Comparison of ENCODE assay signal across 12 cellular contexts in the genomic region with DNA sequence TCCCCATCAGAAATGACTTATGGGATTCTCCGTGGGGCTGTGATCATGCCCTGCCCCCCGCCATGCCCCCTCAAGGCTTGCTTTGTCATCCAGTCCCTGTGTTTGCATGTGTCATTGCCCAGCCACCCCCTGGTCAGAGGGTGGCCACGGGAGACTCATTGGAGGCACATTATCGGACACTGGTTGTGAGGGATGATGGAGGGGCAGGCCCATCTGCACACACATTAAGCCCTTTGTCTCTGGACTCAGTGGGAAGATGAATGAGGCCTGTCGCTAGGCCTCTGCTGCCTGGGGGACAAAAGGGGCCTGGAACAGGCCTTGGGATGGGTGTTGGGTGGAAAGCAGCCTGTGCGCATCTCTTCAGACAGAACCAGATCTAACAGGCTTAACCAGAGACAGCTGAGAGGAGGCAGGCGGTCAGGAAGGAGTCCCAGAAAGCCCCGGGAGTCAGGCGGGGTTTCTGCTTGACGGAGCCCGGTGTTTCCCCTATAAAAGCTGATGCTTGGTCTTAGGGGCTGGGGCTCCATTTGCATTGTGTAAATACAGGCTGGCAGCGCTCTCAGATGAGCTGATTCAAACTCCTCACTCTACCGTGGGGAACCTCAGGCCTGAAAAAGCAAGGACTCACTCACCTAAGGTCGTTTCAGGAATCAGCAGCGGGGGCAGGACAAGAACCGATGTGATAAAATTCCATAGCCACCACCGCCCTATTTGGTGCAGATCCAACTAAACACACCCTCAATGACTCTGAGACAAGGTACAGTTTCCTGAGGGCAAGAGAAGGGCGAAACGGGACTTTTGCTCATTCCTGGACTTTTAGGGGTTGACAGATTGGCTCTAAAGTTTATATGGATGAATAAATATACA. TPM values are rescaled to one million over a fixed set of nuclear protein-coding genes. Genes with fewer than 3 reads are reported as not detected.
A peak's percentile ranks its signal among the peaks of the same experiment; 100 is the strongest.
DNase-seq lines count a peak whose midpoint lies in the region; ATAC-seq, FAIRE-seq and TF ChIP-seq lines count a peak whose summit lies in the region.
"Had no signal": no experiment of that assay in that cellular context is flagged by ENCODE, and none has a peak within 500 bp of the region (broad histone marks: within the 10 kb centered on the region; RNA-seq: fewer than 3 reads in every experiment).

No MANE protein-coding gene starts in this region.

- CTCF ChIA-PET in A673 (lab: Charles Lee) (interaction anchor here (0.6 to 1.1 kb wide), 2 partner anchors 99 to 154 kb away, joined by 4 to 8 read pairs; no protein-coding TSS in a partner anchor), GM12878 (lab: Yijun Ruan, JAX) (interaction anchor here (0.7 to 2.3 kb wide), 10 partner anchors 7 to 121 kb away, joined by 3 to 14 read pairs (median 4); a partner anchor contains a TSS)

- WGBS in GM12878 (ENCODE audit: insufficient coverage, insufficient replicate concordance, low lambda C conversion rate, missing lambda C conversion rate), result 37% methylated on average over 19 of the region's 19 CpGs

- peaks cover 12% of the 10 kb centered on the region for H3K4me1 ChIP-seq in A673 (ENCODE audit: insufficient read depth, low read length, poor library complexity, severe bottlenecking)
- H3K4me1 ChIP-seq in GM12878 (ENCODE audit: control insufficient read depth, insufficient read depth, low read length), result no peaks in the 10 kb centered on the region; the same call in 1 of the 2 replicates
- H3K4me1 ChIP-seq: body of pancreas had no signal

- no peaks in the 10 kb centered on the region for H4K20me1 ChIP-seq in GM12878 (ENCODE audit: control insufficient read depth, insufficient read depth)

- H3K4me2 ChIP-seq in GM12878 (ENCODE audit: control insufficient read depth, insufficient read depth), result no peak overlapping the region

- DNase-seq in A673 (ENCODE audit: low spot score), result peak; percentile 28
- DNase-seq in GM12878 (ENCODE audit: low read depth, low spot score), result no peak
- DNase-seq in middle frontal gyrus (ENCODE audit: extremely low spot score, low spot score), result peak; percentile 13
- DNase-seq in activated gamma-delta T cell treated with Interleukin-2 at 50 U/mL for 16 hours, result no peak
- no peak for DNase-seq in G401 (ENCODE audit: low spot score)
- DNase-seq: activated CD4-positive, alpha-beta memory T cell treated with anti-CD3 and anti-CD28 coated beads for 36 hours; body of pancreas had no signal

- RAD21 ChIA-PET in GM12878 (lab: Charles Lee; ENCODE audit: unreplicated experiment), result interaction anchor here (0.6 to 2.2 kb wide), 4 partner anchors 11 to 108 kb away, joined by 3 to 8 read pairs (median 5); no protein-coding TSS in a partner anchor

- no peaks in the 10 kb centered on the region for H3K36me3 ChIP-seq in A673 (ENCODE audit: insufficient read depth, low read length, poor library complexity, severe bottlenecking)
- no peaks in the 10 kb centered on the region for H3K36me3 ChIP-seq in GM12878 (ENCODE audit: control insufficient read depth in 2 of 2, insufficient read depth in 2 of 2, low read length in 1 of 2)

- no peak for TF ChIP-seq CTCF in A673 (conservative IDR thresholded peaks at IDR 0.05; ENCODE audit: low read depth, low read length)
- no peak for TF ChIP-seq CTCF in GM12878 (IDR thresholded peaks at IDR 0.05 in 2 of 3, conservative IDR thresholded peaks at IDR 0.05 in 1 of 3; ENCODE audit: control insufficient read depth in 2 of 3, extremely low read depth in 1 of 3, insufficient read depth in 1 of 3, low read depth in 3 of 3, low read length in 3 of 3)

- in situ Hi-C loops in GM12878 (cut with MboI), result loop anchor here (10.0 kb wide), 1 partner anchor 98 kb away; no protein-coding TSS in a partner anchor
- in situ Hi-C loops in G401 (cut with HindIII; ENCODE audit: low sequenced_read_pairs), result no loop called here

- H3K4me3 ChIP-seq in A673 (ENCODE audit: low read depth, low read length, poor library complexity, severe bottlenecking) (no peak overlapping the region), GM12878 (no peak overlapping the region)
- H3K4me3 ChIP-seq: body of pancreas had no signal

- peak overlapping the region; percentile 53 for H2AFZ ChIP-seq in GM12878 (ENCODE audit: control insufficient read depth, low read depth, low read length)

- intact Hi-C loops in A673 (cut with micrococcal nuclease; ENCODE audit: unreplicated experiment) (no loop called here), GM12878 (cut with micrococcal nuclease; ENCODE audit: unreplicated experiment) (no loop called here)

- no peak for FAIRE-seq in GM12878 (lab: Jason Lieb, UNC)

- TF ChIP-seq RAD21 in GM12878 (IDR thresholded peaks at IDR 0.05; ENCODE audit: insufficient read depth, low read depth, low read length), result no peak

- SMC1A ChIA-PET in GM12878 (lab: Charles Lee; ENCODE audit: uncharacterized antibody, unreplicated experiment), result interaction anchor here (1.2 to 3.5 kb wide), 3 partner anchors 41 to 106 kb away, joined by 3 to 10 read pairs (median 4); no protein-coding TSS in a partner anchor

- POLR2A ChIA-PET in A673 (lab: Charles Lee; ENCODE audit: low non-redundant PET), result no interaction called here
- POLR2A ChIA-PET in GM12878 (lab: Charles Lee), result no interaction called here

- peak; percentile 70 for ATAC-seq in HG02610 (IDR thresholded peaks at IDR 0.05; ENCODE audit: unreplicated experiment)
- peak; percentile 80 for ATAC-seq in GM12878
- no peak for ATAC-seq in GM19452 (IDR thresholded peaks at IDR 0.05; ENCODE audit: unreplicated experiment)
- no peak for ATAC-seq in HG02840 (IDR thresholded peaks at IDR 0.05; ENCODE audit: low FRiP score, unreplicated experiment)
- ATAC-seq: body of pancreas had no signal

- no peak for TF ChIP-seq POLR2A in GM12878 (IDR thresholded peaks at IDR 0.05; ENCODE audit: low read depth, low read length)

- H3K27me3 ChIP-seq in A673 (replicated peaks; ENCODE audit: insufficient read depth, low read depth, low read length, poor library complexity), result no peaks in the 10 kb centered on the region
- H3K27me3 ChIP-seq in GM12878 (replicated peaks in 1 of 2; ENCODE audit: control insufficient read depth in 2 of 2, insufficient read depth in 2 of 2, low read length in 1 of 2), result no peaks in the 10 kb centered on the region
- H3K27me3 ChIP-seq: body of pancreas had no signal

- TF ChIP-seq EP300 in GM12878 (IDR thresholded peaks at IDR 0.05; ENCODE audit: borderline replicate concordance in 1 of 2, control insufficient read depth in 1 of 2, low read depth in 2 of 2, low read length in 2 of 2), result no peak

- H3K27ac ChIP-seq in A673 (ENCODE audit: low read depth, low read length, poor library complexity, severe bottlenecking) (peak overlapping the region; percentile 37), GM12878 (ENCODE audit: control insufficient read depth, insufficient read depth) (no peak overlapping the region)
- H3K27ac ChIP-seq: body of pancreas had no signal

- H3K9ac ChIP-seq in GM12878 (ENCODE audit: control insufficient read depth, insufficient read depth, low read length), result no peak overlapping the region

- no TSS peak for BruUV-seq in A673 (replicated peaks; lab: Mats Ljungman, UMichigan)
- BruUV-seq in GM12878 (replicated peaks; lab: Mats Ljungman, UMichigan), result no TSS peak

- no peaks in the 10 kb centered on the region for H3K9me3 ChIP-seq in A673 (ENCODE audit: low read depth, low read length, poor library complexity, severe bottlenecking)
- H3K9me3 ChIP-seq in GM12878 (replicated peaks; ENCODE audit: control insufficient read depth, insufficient read depth, low read length), result no peaks in the 10 kb centered on the region
- H3K9me3 ChIP-seq: body of pancreas had no signal

- no peaks in the 10 kb centered on the region for H3K79me2 ChIP-seq in GM12878 (ENCODE audit: control insufficient read depth, insufficient read depth, low read length)

RNA-seq across cellular contexts. Expression of a gene that starts 17.0 kb away (rescaled TPM):
- 55.5 and 57.9 TPM in 2 replicates for total RNA-seq in A673 (2021)
- 80.5 and 85.3 TPM in 2 replicates for total RNA-seq in GM12878 (2013; cell fraction: nucleolus; rRNA removed)
- 106 and 118 TPM in 2 replicates for total RNA-seq in GM12878 (2014; rRNA removed)
- total RNA-seq in GM12878 (2014; rRNA removed; fragmentation: Illumina TruSeq; extraction: Trizol), result 117 and 122 TPM in 2 replicates
- 57.0 and 60.0 TPM in 2 replicates for total RNA-seq in GM12878 (2021)
- polyA plus RNA-seq in GM12878 (2011; ENCODE audit: low read depth), result 77.8 TPM
- polyA plus RNA-seq in GM12878 (2011; rRNA removed), result 135 and 155 TPM in 2 replicates
- polyA plus RNA-seq in GM12878 (2011; cell fraction: cytosol; rRNA removed), result 107 and 110 TPM in 2 replicates
- 89.2 and 90.1 TPM in 2 replicates for polyA plus RNA-seq in GM12878 (2011; cell fraction: nucleus; rRNA removed)
- polyA plus RNA-seq in GM12878 (2012), result 43.7 and 44.2 TPM in 2 replicates
- 95.7 and 120 TPM in 2 replicates for polyA plus RNA-seq in GM12878 (2014; fragmentation: Illumina TruSeq; extraction: Trizol)
- 100 to 1,000 TPM; 214 to 288 TPM for polyA plus RNA-seq in GM12878 (2014; fragmentation: Nextera tagmentation; extraction: Ambion mirVana)
- 91.1 and 97.2 TPM in 2 replicates for polyA plus RNA-seq in GM12878 (2014; rRNA removed)
- 100 to 1,000 TPM; 174 to 189 TPM for polyA plus RNA-seq in GM12878 (2016; fragmentation: Nextera tagmentation; extraction: Ambion mirVana)
- 82.2 and 87.5 TPM in 2 replicates for polyA minus RNA-seq in GM12878 (2011; rRNA and poly(A)+ RNA removed)
- polyA minus RNA-seq in GM12878 (2011; cell fraction: cytosol; rRNA and poly(A)+ RNA removed), result 21.5 and 29.4 TPM in 2 replicates
- 22.7 and 24.3 TPM in 2 replicates for polyA minus RNA-seq in GM12878 (2011; cell fraction: nucleus; rRNA and poly(A)+ RNA removed)
- 484 and 486 TPM in 2 replicates for total RNA-seq in G401 (2014; rRNA removed; shearing (Covaris generic))

RNA-seq across cellular contexts. Expression of a gene that starts 23.7 kb away (rescaled TPM):
- 57.1 and 61.2 TPM in 2 replicates for total RNA-seq in A673 (2021)
- not detected in 2 replicates for total RNA-seq in GM12878 (2013; cell fraction: nucleolus; rRNA removed)
- not detected in 2 replicates for total RNA-seq in GM12878 (2014; rRNA removed)
- not detected in 2 replicates for total RNA-seq in GM12878 (2014; rRNA removed; fragmentation: Illumina TruSeq; extraction: Trizol)
- total RNA-seq in GM12878 (2021), result 0.37 and 0.41 TPM in 2 replicates
- not detected for polyA plus RNA-seq in GM12878 (2011; ENCODE audit: low read depth)
- not detected in 2 replicates for polyA plus RNA-seq in GM12878 (2011; rRNA removed)
- polyA plus RNA-seq in GM12878 (2011; cell fraction: cytosol; rRNA removed), result not detected in 2 replicates
- polyA plus RNA-seq in GM12878 (2011; cell fraction: nucleus; rRNA removed), result not detected in 2 replicates
- 0.48 TPM in 1 of 2 replicates, not detected in the other for polyA plus RNA-seq in GM12878 (2012)
- polyA plus RNA-seq in GM12878 (2014; fragmentation: Illumina TruSeq; extraction: Trizol), result not detected in 2 replicates
- not detected for polyA plus RNA-seq in GM12878 (2014; fragmentation: Nextera tagmentation; extraction: Ambion mirVana)
- not detected in 2 replicates for polyA plus RNA-seq in GM12878 (2014; rRNA removed)
- under 1 TPM in 1 of 2 experiments, not detected in 1; 0.21 TPM for polyA plus RNA-seq in GM12878 (2016; fragmentation: Nextera tagmentation; extraction: Ambion mirVana)
- polyA minus RNA-seq in GM12878 (2011; rRNA and poly(A)+ RNA removed), result not detected in 2 replicates
- not detected in 2 replicates for polyA minus RNA-seq in GM12878 (2011; cell fraction: cytosol; rRNA and poly(A)+ RNA removed)
- not detected in 2 replicates for polyA minus RNA-seq in GM12878 (2011; cell fraction: nucleus; rRNA and poly(A)+ RNA removed)
- not detected in 2 replicates for total RNA-seq in G401 (2014; rRNA removed; shearing (Covaris generic))
- total RNA-seq: activated CD4-positive, alpha-beta memory T cell treated with anti-CD3 and anti-CD28 coated beads for 36 hours; glomerular endothelial cell; pulmonary artery endothelial cell had no signal

RNA-seq across cellular contexts. Expression of a gene that starts 52.1 kb away (rescaled TPM):
- total RNA-seq in A673 (2021) (12.0 and 15.7 TPM in 2 replicates), GM12878 (2014; rRNA removed) (4.6 and 4.7 TPM in 2 replicates), GM12878 (2014; rRNA removed; fragmentation: Illumina TruSeq; extraction: Trizol) (3.7 TPM in 2 replicates), GM12878 (2021) (5.9 and 6.4 TPM in 2 replicates)
- total RNA-seq in GM12878 (2013; cell fraction: nucleolus; rRNA removed), result 9.0 and 11.7 TPM in 2 replicates
- polyA plus RNA-seq in GM12878 (2011; ENCODE audit: low read depth), result 3.6 TPM
- polyA plus RNA-seq in GM12878 (2011; rRNA removed) (0.01 and 0.07 TPM in 2 replicates), GM12878 (2014; fragmentation: Illumina TruSeq; extraction: Trizol) (7.2 and 8.5 TPM in 2 replicates), GM12878 (2014; fragmentation: Nextera tagmentation; extraction: Ambion mirVana) (1 to 10 TPM; 1.2 to 2.2 TPM), GM12878 (2014; rRNA removed) (9.8 and 10.4 TPM in 2 replicates), GM12878 (2016; fragmentation: Nextera tagmentation; extraction: Ambion mirVana) (1 to 10 TPM; 3.7 to 4.4 TPM)
- polyA plus RNA-seq in GM12878 (2011; cell fraction: cytosol; rRNA removed), result not detected in 2 replicates
- not detected in 2 replicates for polyA plus RNA-seq in GM12878 (2011; cell fraction: nucleus; rRNA removed)
- 3.4 and 3.9 TPM in 2 replicates for polyA plus RNA-seq in GM12878 (2012)
- not detected in 2 replicates for polyA minus RNA-seq in GM12878 (2011; rRNA and poly(A)+ RNA removed)
- 3.6 and 4.4 TPM in 2 replicates for polyA minus RNA-seq in GM12878 (2011; cell fraction: cytosol; rRNA and poly(A)+ RNA removed)
- polyA minus RNA-seq in GM12878 (2011; cell fraction: nucleus; rRNA and poly(A)+ RNA removed), result 0.12 and 0.77 TPM in 2 replicates
- not detected in 2 replicates for total RNA-seq in G401 (2014; rRNA removed; shearing (Covaris generic))

Comparison
In these comparisons a context has a peak if more than half of its experiments do, and no peak if none do; other contexts are left out.
1. DNase-seq: peak in A673 (single experiment) and middle frontal gyrus (single experiment); none in GM12878 (single experiment), activated gamma-delta T cell treated with Interleukin-2 at 50 U/mL for 16 hours (single experiment) and G401 (single experiment).
2. ATAC-seq: peak in HG02610 (single experiment) and GM12878 (single experiment); none in GM19452 (single experiment) and HG02840 (single experiment).
3. RNA of a gene that starts 23.7 kb away (total RNA-seq): 57.1 to 61.2 TPM in A673; 0.37 to 0.41 TPM in GM12878 and not detected in G401; every median in the first group is over 10 times any median in the second.